8 cellular contexts compared by ENCODE assay signal in the genomic region with DNA sequence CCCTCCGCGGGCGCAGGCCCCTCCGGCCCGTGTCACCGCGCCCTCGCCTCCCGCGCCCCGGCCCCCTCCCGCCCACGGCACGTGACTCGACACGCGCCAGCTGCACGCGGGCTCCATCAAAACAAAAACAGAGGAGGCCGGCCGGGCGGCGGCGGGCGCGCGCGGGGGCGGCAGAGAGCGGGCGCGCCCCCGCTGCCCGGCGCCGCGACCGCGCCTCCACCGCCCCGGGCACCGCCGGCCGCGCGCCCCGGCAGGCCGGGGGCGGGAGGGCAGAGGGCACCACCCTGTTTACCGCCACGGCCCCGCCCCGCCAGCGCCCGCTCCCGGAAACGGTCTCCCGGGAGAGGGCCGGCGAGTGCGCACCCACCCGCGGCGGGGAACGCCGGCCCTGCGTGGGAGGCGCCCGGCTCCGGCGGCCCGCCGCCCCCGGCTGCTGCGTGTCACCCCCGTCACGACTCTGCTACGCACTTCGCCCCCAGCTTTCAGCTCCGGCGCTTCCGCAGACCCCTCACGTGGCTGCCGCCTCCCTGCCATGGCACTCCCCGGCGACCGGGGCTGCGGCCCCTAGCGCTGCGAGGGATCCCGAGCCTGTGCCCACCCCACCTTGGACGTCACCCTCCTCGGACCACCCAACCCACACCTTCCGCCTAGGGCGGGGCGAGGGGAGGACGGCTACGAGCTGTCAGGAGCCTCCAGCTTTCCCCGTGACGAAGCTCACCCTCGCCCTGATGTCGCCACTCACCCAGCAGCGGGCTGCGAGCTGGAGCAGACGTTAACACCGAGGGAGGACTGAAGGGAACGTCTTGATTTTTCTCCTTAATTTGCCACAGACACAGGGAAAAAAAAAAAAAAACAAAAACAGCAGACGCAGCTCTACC.
DNase-seq lines count a peak whose midpoint lies in the region; ATAC-seq, FAIRE-seq and TF ChIP-seq lines count a peak whose summit lies in the region.

No MANE protein-coding gene starts in this region.

- no peak overlapping the region for H3K4ac ChIP-seq in H1 (replicated peaks; ENCODE audit: insufficient read length, low read depth, low read length)

- H2BK20ac ChIP-seq in H1 (ENCODE audit: low read length): no peak overlapping the region

- CTCF ChIA-PET in H1 (lab: Charles Lee; ENCODE audit: partially characterized antibody): interaction anchor here (0.8 to 2.3 kb wide), 4 partner anchors 15 to 231 kb away, joined by 3 to 7 read pairs (median 4); no protein-coding TSS in a partner anchor

- H2BK5ac ChIP-seq in H1 (ENCODE audit: low read depth, low read length): no peak overlapping the region

- WGBS in H1 (ENCODE audit: extremely low coverage in 1 of 2, insufficient coverage in 1 of 2, insufficient read length in 1 of 2, insufficient replicate concordance in 2 of 2, low coverage in 1 of 2, low lambda C conversion rate in 2 of 2, missing lambda C conversion rate in 1 of 2), 2 experiments: 3% methylated on average over 50 of the region's 108 CpGs; no CpG with 5 or more reads in 1 of the 2 experiments
- 0% methylated on average over 60 to 89 of the region's 108 CpGs for WGBS in mesodermal cell (ENCODE audit: insufficient coverage in 2 of 2), 2 experiments

- TF ChIP-seq POLR2A in H1 (IDR thresholded peaks at IDR 0.05; ENCODE audit: control extremely low read depth in 1 of 2, low read depth in 2 of 2, low read length in 2 of 2): no peak; a peak in 1 of 3 replicates

- TF ChIP-seq RAD21 in H1 (IDR thresholded peaks at IDR 0.05 in 1 of 2, conservative IDR thresholded peaks at IDR 0.05 in 1 of 2; ENCODE audit: low read depth in 2 of 2, low read length in 2 of 2): no peak

- peaks cover 33% of the 10 kb centered on the region; the same call in 1 of the 2 replicates for H3K23me2 ChIP-seq in H1 (ENCODE audit: low read depth, low read length)

- peaks cover 2 to 3% of the 10 kb centered on the region in 2 experiments for H4K20me1 ChIP-seq in H1 (replicated peaks in 1 of 2; ENCODE audit: control insufficient read depth in 1 of 2, insufficient read depth in 2 of 2, low read length in 2 of 2)

- DNase-seq in NCI-H748 treated with DMSO at 0.1 percent for 48 hours (lab: John Stamatoyannopoulos, UW): peak; percentile 30
- DNase-seq in activated CD8-positive, alpha-beta memory T cell treated with anti-CD3 and anti-CD28 coated beads for 4 hours (ENCODE audit: low read depth in 2 of 2): peak; percentile 76 to 81
- peak in 1 of 2 experiments; percentile 83 for DNase-seq in H1 (ENCODE audit: low read depth in 1 of 2, low spot score in 2 of 2)
- peak; percentile 78 to 85 for DNase-seq in stimulated activated CD8-positive, alpha-beta memory T cell treated with anti-CD3 and anti-CD28 coated beads, Interleukin-15, amount 100 ng/mL, for 4 hours (ENCODE audit: low read depth in 2 of 2)

- H4K5ac ChIP-seq in H1 (ENCODE audit: insufficient read length, low read depth, low read length): no peak overlapping the region

- H3K4me2 ChIP-seq in H1 (ENCODE audit: insufficient read depth in 1 of 2, low read depth in 2 of 2, low read length in 2 of 2): peak overlapping the region; percentile 91 to 99

- 0 out of 2 replicates have a peak overlapping the region, but pooled peaks have one; percentile 46 for H4K8ac ChIP-seq in H1 (ENCODE audit: extremely low read depth, insufficient read depth, low read length)

- H3K27ac ChIP-seq in ACC112 (ENCODE audit: low read depth, low read length): peak overlapping the region; percentile 98
- H3K27ac ChIP-seq in H1 (ENCODE audit: low read depth, low read length): no peak overlapping the region
- no peak overlapping the region for H3K27ac ChIP-seq in mesodermal cell (ENCODE audit: low read depth, low read length, severe bottlenecking)

- no peak overlapping the region for H3K14ac ChIP-seq in H1 (ENCODE audit: insufficient read length)

- H2AFZ ChIP-seq in ACC112 (ENCODE audit: low read length, unreplicated experiment) (no peak overlapping the region), H1 (ENCODE audit: low read length) (no peak overlapping the region)

- H2BK15ac ChIP-seq in H1 (ENCODE audit: low read length): no peak overlapping the region

- H2BK120ac ChIP-seq in H1 (replicated peaks; ENCODE audit: low read depth, low read length): no peak overlapping the region

- peaks cover 92% of the 10 kb centered on the region for H3K79me2 ChIP-seq in ACC112 (ENCODE audit: control insufficient read depth, insufficient read depth, low read length, unreplicated experiment)
- peaks cover 0 to 43% of the 10 kb centered on the region in 2 experiments; a peak in 3 of 4 replicates for H3K79me2 ChIP-seq in H1 (ENCODE audit: control insufficient read depth in 1 of 2, insufficient read depth in 2 of 2, low read length in 2 of 2)

- peak overlapping the region in 3 of 4 experiments; percentile 49 to 66 (median 62); a peak in 5 of 7 replicates for H3K9ac ChIP-seq in H1 (replicated peaks in 1 of 4; ENCODE audit: extremely low read depth in 1 of 4, low read depth in 3 of 4, low read length in 3 of 4)

- H2BK12ac ChIP-seq in H1 (ENCODE audit: low read depth, low read length): no peak overlapping the region

- no peak for TF ChIP-seq EP300 in H1 (IDR thresholded peaks at IDR 0.05; ENCODE audit: borderline replicate concordance in 1 of 2, low read depth in 2 of 2, low read length in 2 of 2)

- H3K18ac ChIP-seq in H1 (ENCODE audit: extremely low read depth, low read length): peak overlapping the region; percentile 54

- no peak overlapping the region for H3K23ac ChIP-seq in H1 (ENCODE audit: insufficient read length)

- H3K4me1 ChIP-seq in ACC112 (ENCODE audit: control insufficient read depth, insufficient read depth, low read length, unreplicated experiment) (peaks cover 22% of the 10 kb centered on the region), H1 (replicated peaks in 1 of 4; ENCODE audit: control insufficient read depth in 3 of 4, insufficient read depth in 4 of 4, low read length in 3 of 4) (peaks cover 11 to 24% (median 18%) of the 10 kb centered on the region in 4 experiments; a peak in 6 of 7 replicates), mesodermal cell (ENCODE audit: control insufficient read depth, insufficient read depth, low read length, poor library complexity, severe bottlenecking) (peaks cover 30% of the 10 kb centered on the region)

- H4K91ac ChIP-seq in H1 (replicated peaks; ENCODE audit: insufficient read length, low read length): no peak overlapping the region

- peak overlapping the region; percentile 42 for H3K56ac ChIP-seq in H1 (replicated peaks; ENCODE audit: insufficient read length, low read depth, low read length)

- H3K27me3 ChIP-seq in ACC112 (ENCODE audit: insufficient read depth, low read length) (no peaks in the 10 kb centered on the region), H1 (replicated peaks in 1 of 4; ENCODE audit: control insufficient read depth in 3 of 4, extremely low read depth in 1 of 4, insufficient read depth in 3 of 4, low read length in 3 of 4) (peaks cover 0 to 7% (median 5%) of the 10 kb centered on the region in 4 experiments; a peak in 6 of 7 replicates)

- ATAC-seq in GM18519 (IDR thresholded peaks at IDR 0.05; ENCODE audit: low FRiP score, unreplicated experiment): peak; percentile 27
- ATAC-seq in HG03064 (IDR thresholded peaks at IDR 0.05; ENCODE audit: low read depth, unreplicated experiment): peak; percentile 30

- no peaks in the 10 kb centered on the region; the same call in 1 of the 2 replicates for H3K79me1 ChIP-seq in H1 (ENCODE audit: low read depth, low read length)

- H3K4me3 ChIP-seq in ACC112 (ENCODE audit: low read depth, low read length) (peak overlapping the region; percentile 95), H1 (ENCODE audit: extremely low read depth in 1 of 4, insufficient read depth in 2 of 4, low read depth in 3 of 4, low read length in 4 of 4) (peak overlapping the region; percentile 71 to 87 (median 79)), mesodermal cell (ENCODE audit: extremely low read depth, insufficient read depth, low read length, poor library complexity, severe bottlenecking) (peak overlapping the region; percentile 61)

- POLR2A ChIA-PET in H1 (lab: Charles Lee; ENCODE audit: partially characterized antibody): no interaction called here

- no peaks in the 10 kb centered on the region for H3K9me3 ChIP-seq in H1 (ENCODE audit: insufficient read depth in 2 of 2, low read depth in 1 of 2, low read length in 1 of 2)
- H3K9me3 ChIP-seq in mesodermal cell (ENCODE audit: control insufficient read depth, low read length): no peaks in the 10 kb centered on the region

- no peak for FAIRE-seq in H1 (lab: Jason Lieb, UNC)

- no peak for TF ChIP-seq CTCF in H1 (IDR thresholded peaks at IDR 0.05; ENCODE audit: control extremely low read depth in 1 of 3, insufficient read depth in 1 of 3, low read depth in 1 of 3, low read length in 3 of 3)

- H3K36me3 ChIP-seq in ACC112 (ENCODE audit: insufficient read depth, low read length) (peaks cover 11% of the 10 kb centered on the region), H1 (ENCODE audit: control insufficient read depth in 2 of 4, insufficient read depth in 4 of 4, low read length in 3 of 4) (peaks cover 0 to 3% (median 0%) of the 10 kb centered on the region in 4 experiments; a peak in 1 of 8 replicates), mesodermal cell (ENCODE audit: control insufficient read depth, insufficient read depth, low read length) (peaks cover 3% of the 10 kb centered on the region)

- H2AK5ac ChIP-seq in H1 (ENCODE audit: low read depth, low read length): no peak overlapping the region

TF ChIP-seq in H1, 55 proteins besides CTCF, POLR2A, EP300 and RAD21 (continues in another document):
- TF ChIP-seq BACH1 (IDR thresholded peaks at IDR 0.05; ENCODE audit: low read length) (0 out of 2 replicates have a peak, but pooled peaks have one; percentile 45), SIX5 (IDR thresholded peaks at IDR 0.05; ENCODE audit: low read depth, low read length) (no peak), CREB1 (IDR thresholded peaks at IDR 0.05) (peak; percentile 43), SUZ12 (IDR thresholded peaks at IDR 0.05; ENCODE audit: low read length) (no peak), CHD2 (IDR thresholded peaks at IDR 0.05; ENCODE audit: low read length) (no peak), TAF1 (IDR thresholded peaks at IDR 0.05; ENCODE audit: low read depth, low read length) (no peak), KDM5A (IDR thresholded peaks at IDR 0.05; ENCODE audit: low read length) (no peak), GTF2F1 (IDR thresholded peaks at IDR 0.05; ENCODE audit: borderline replicate concordance, low read depth, low read length) (no peak), EGR1 (IDR thresholded peaks at IDR 0.05; ENCODE audit: borderline replicate concordance, low read depth, low read length) (no peak), POU5F1 (IDR thresholded peaks at IDR 0.05; ENCODE audit: low read depth, low read length) (no peak), BCL11A (IDR thresholded peaks at IDR 0.05; ENCODE audit: low read depth in 2 of 2, low read length in 2 of 2) (no peak), TAF7 (optimal IDR thresholded peaks at IDR 0.05; ENCODE audit: borderline replicate concordance, low read depth, low read length) (no peak), RBBP5 (IDR thresholded peaks at IDR 0.05; ENCODE audit: borderline replicate concordance, low read depth, low read length) (peak; percentile 82; the same call in 1 of the 2 replicates), SAP30 (IDR thresholded peaks at IDR 0.05; ENCODE audit: insufficient read depth, insufficient replicate concordance, low read length) (peak; percentile 91)
